In genomic region chr1:228393268-228393699, GRCh38 we compare ENCODE assay signal across 8 cellular contexts.
A peak's percentile ranks its signal among the peaks of the same experiment; 100 is the strongest.
DNase-seq lines count a peak whose midpoint lies in the region; ATAC-seq lines count a peak whose summit lies in the region.

No MANE protein-coding gene starts in this region.

- no peaks in the 10 kb centered on the region for H3K4me1 Mint-ChIP-seq in stimulated activated naive CD8-positive, alpha-beta T cell treated with anti-CD3 and anti-CD28 coated beads, Interleukin-15, amount 100 ng/mL, for 72 hours

- H3K36me3 ChIP-seq in adipocyte (ENCODE audit: control insufficient read depth, insufficient read depth, low read length, severe bottlenecking), result peaks cover 30% of the 10 kb centered on the region

- H3K27me3 ChIP-seq in adipocyte (replicated peaks; ENCODE audit: control insufficient read depth, insufficient read depth, low read length), result no peaks in the 10 kb centered on the region

- peak overlapping the region; percentile 6 for H3K4me3 ChIP-seq in adipocyte (ENCODE audit: low read length)

- H3K27ac Mint-ChIP-seq in stimulated activated naive CD8-positive, alpha-beta T cell treated with anti-CD3 and anti-CD28 coated beads, Interleukin-15, amount 100 ng/mL, for 72 hours, result no peak overlapping the region

- peak; percentile 38 for ATAC-seq in stimulated activated naive CD8-positive, alpha-beta T cell treated with anti-CD3 and anti-CD28 coated beads, Interleukin-15, amount 100 ng/mL, for 72 hours
- no peak for ATAC-seq in stimulated activated naive CD8-positive, alpha-beta T cell treated with anti-CD3 and anti-CD28 coated beads, Interleukin-15, Interleukin-2, amounts not matched to agents 100 U/mL and 50 U/mL, for 24 hours
- ATAC-seq in GM21825 (IDR thresholded peaks at IDR 0.05; ENCODE audit: unreplicated experiment) (no peak), GM18870 (IDR thresholded peaks at IDR 0.05; ENCODE audit: unreplicated experiment) (no peak)

- H3K27me3 Mint-ChIP-seq in stimulated activated naive CD8-positive, alpha-beta T cell treated with anti-CD3 and anti-CD28 coated beads, Interleukin-15, amount 100 ng/mL, for 72 hours, result no peaks in the 10 kb centered on the region

- H3K9ac ChIP-seq in adipocyte (ENCODE audit: low read length), result peak overlapping the region; percentile 44

- H3K9me3 Mint-ChIP-seq in stimulated activated naive CD8-positive, alpha-beta T cell treated with anti-CD3 and anti-CD28 coated beads, Interleukin-15, amount 100 ng/mL, for 72 hours, result no peaks in the 10 kb centered on the region

- H3K4me3 Mint-ChIP-seq in stimulated activated naive CD8-positive, alpha-beta T cell treated with anti-CD3 and anti-CD28 coated beads, Interleukin-15, amount 100 ng/mL, for 72 hours, result no peak overlapping the region

- H3K4me1 ChIP-seq in adipocyte (ENCODE audit: control insufficient read depth, insufficient read depth, low read length), result peaks cover 18% of the 10 kb centered on the region

- H3K9me3 ChIP-seq in adipocyte (ENCODE audit: control insufficient read depth, low read length), result no peaks in the 10 kb centered on the region

- DNase-seq in stimulated activated naive CD8-positive, alpha-beta T cell treated with anti-CD3 and anti-CD28 coated beads, Interleukin-15, amount 100 ng/mL, for 72 hours, result no peak
- DNase-seq in stimulated activated naive CD8-positive, alpha-beta T cell treated with anti-CD3 and anti-CD28 coated beads, Interleukin-15, Interleukin-2, amounts not matched to agents 100 U/mL and 50 U/mL, for 24 hours, result no peak
- DNase-seq in adipocyte (ENCODE audit: low read depth), result peak; percentile 66
- peak; percentile 57 for DNase-seq in iris pigment epithelial cell (ENCODE audit: low read depth)
- no peak for DNase-seq in activated naive CD4-positive, alpha-beta T cell treated with anti-CD3 and anti-CD28 coated beads, Interleukin-2, amount 50 U/mL, for 16 hours
- DNase-seq in NCI-H774 (lab: John Stamatoyannopoulos, UW), result no peak

Comparison
In these comparisons a context has a peak if more than half of its experiments do, and no peak if none do; other contexts are left out.
1. DNase-seq: peak in adipocyte (single experiment) and iris pigment epithelial cell (single experiment); none in stimulated activated naive CD8-positive, alpha-beta T cell treated with anti-CD3 and anti-CD28 coated beads, Interleukin-15, amount 100 ng/mL, for 72 hours (0 of 2), stimulated activated naive CD8-positive, alpha-beta T cell treated with anti-CD3 and anti-CD28 coated beads, Interleukin-15, Interleukin-2, amounts not matched to agents 100 U/mL and 50 U/mL, for 24 hours (single experiment), activated naive CD4-positive, alpha-beta T cell treated with anti-CD3 and anti-CD28 coated beads, Interleukin-2, amount 50 U/mL, for 16 hours (single experiment) and NCI-H774 (single experiment).